ENCODE assay signal across 10 cellular contexts in the genomic region with DNA sequence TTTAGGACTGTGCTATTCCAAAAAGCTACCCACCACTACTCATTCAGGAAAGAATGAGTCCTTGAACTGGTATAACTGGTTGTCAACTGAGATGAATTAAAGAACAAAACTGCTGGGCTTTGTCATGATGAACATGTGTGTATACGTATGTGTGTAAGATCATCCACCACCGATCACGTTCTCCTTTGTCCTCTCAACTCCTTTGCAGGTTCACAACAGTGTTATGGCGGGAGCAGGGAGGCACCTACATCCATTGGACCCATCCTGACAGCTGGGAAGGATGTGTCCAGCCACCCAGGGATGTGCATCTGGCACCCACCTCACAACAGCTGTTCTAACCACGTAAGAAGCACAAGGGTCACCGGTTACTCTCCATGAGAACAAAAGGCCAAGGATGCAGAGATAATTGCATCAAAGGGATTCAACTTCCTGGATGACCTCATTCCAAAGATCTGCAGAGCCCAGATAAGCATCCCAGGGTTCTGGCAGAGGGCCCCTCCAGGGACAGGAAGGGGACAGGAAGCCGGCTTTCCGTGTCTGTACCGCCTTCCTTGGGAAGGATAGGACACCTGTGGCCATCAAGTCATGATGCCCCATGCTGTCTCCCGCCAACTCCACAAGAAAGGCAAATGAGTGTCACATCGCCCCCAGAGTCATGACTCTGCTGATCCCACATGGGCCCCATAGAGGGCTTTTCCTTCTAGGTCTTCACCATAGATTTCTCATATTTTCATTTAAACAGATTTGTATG.
DNase-seq lines count a peak whose midpoint lies in the region; ATAC-seq and TF ChIP-seq lines count a peak whose summit lies in the region.
"Had no signal": no experiment of that assay in that cellular context is flagged by ENCODE, and none has a peak within 500 bp of the region (broad histone marks: within the 10 kb centered on the region; RNA-seq: fewer than 3 reads in every experiment).

No MANE protein-coding gene starts in this region.

- DNase-seq in COLO668 (lab: John Stamatoyannopoulos, UW; ENCODE audit: unreplicated experiment) = peak; percentile 75
- DNase-seq in M059J (ENCODE audit: low read depth) = peak; percentile 74
- DNase-seq in dermis microvascular lymphatic vessel endothelial cell (ENCODE audit: low read depth in 2 of 2) = peak; percentile 63 to 87
- DNase-seq in left colon = no peak
- no peak for DNase-seq in RKO (ENCODE audit: low spot score)
- DNase-seq: mesenchymal stem cell had no signal

- H3K4me1 ChIP-seq in liver (ENCODE audit: control insufficient read depth in 4 of 4, insufficient read depth in 4 of 4, low read length in 3 of 4) = no peaks in the 10 kb centered on the region

- H3K4me3 ChIP-seq in liver (ENCODE audit: low read depth in 1 of 3, low read length in 3 of 3) = no peak overlapping the region

- no peaks in the 10 kb centered on the region for H3K36me3 ChIP-seq in liver (ENCODE audit: control insufficient read depth in 4 of 4, insufficient read depth in 3 of 4, low read depth in 1 of 4, low read length in 3 of 4)

- no peak overlapping the region for H3K27ac ChIP-seq in liver (ENCODE audit: low read depth in 1 of 2, low read length in 2 of 2)
- H3K27ac ChIP-seq: VCaP had no signal

- no peak overlapping the region for H3K9ac ChIP-seq in liver (ENCODE audit: low read depth in 1 of 2, low read length in 2 of 2)

- 80% methylated on average over 11 of the region's 11 CpGs for WGBS in liver

- intact Hi-C loops in left colon (cut with DNase I, micrococcal nuclease) = no loop called here

- no peaks in the 10 kb centered on the region for H3K9me3 ChIP-seq in liver (ENCODE audit: control insufficient read depth in 4 of 4, low read length in 3 of 4)

- H3K27me3 ChIP-seq in liver (ENCODE audit: control insufficient read depth in 4 of 4, insufficient read depth in 4 of 4, low read length in 3 of 4) = no peaks in the 10 kb centered on the region

- TF ChIP-seq RAD21 in liver (IDR thresholded peaks at IDR 0.05) = no peak

- no peak for TF ChIP-seq CTCF in liver (IDR thresholded peaks at IDR 0.05; ENCODE audit: low read depth, low read length, missing input control)

- ATAC-seq in left colon (no peak), GM19463 (IDR thresholded peaks at IDR 0.05; ENCODE audit: unreplicated experiment) (no peak), HG03520 (IDR thresholded peaks at IDR 0.05; ENCODE audit: unreplicated experiment) (no peak)

TF ChIP-seq in liver, 16 proteins besides CTCF, POLR2A, EP300 and RAD21:
- no peak for TF ChIP-seq FOXA1 (IDR thresholded peaks at IDR 0.05)
- peak; percentile 71 for TF ChIP-seq NR2F2 (IDR thresholded peaks at IDR 0.05)

Comparison
In these comparisons a context has a peak if more than half of its experiments do, and no peak if none do; other contexts are left out.
1. DNase-seq: peak in COLO668 (single experiment), M059J (single experiment) and dermis microvascular lymphatic vessel endothelial cell (2 of 2); none in left colon (0 of 2) and RKO (single experiment).